Comparison of ENCODE assay signal across 39 cellular contexts in the genomic region with DNA sequence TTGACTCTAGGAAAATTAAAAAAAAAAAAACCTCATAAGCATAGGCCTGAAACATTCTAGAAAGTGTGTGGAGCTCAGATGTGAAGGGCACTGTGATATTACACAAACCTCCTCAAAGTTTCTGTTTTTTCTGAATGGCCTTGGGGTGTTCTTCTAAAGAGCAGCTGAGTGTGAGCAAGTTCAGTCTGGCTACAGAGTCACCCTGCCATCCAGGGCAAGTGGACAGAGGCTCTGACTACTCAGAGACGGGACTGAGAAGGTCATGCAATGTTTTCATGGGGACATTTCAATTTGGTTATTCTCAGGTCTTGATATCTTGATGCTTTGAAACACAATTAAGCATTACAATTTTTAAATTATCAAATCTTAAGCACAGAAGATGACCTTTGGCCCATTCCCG. TPM values are rescaled to one million over a fixed set of nuclear protein-coding genes. Genes with fewer than 3 reads are reported as not detected.
"Had no signal": no experiment of that assay in that cellular context is flagged by ENCODE, and none has a peak within 500 bp of the region (broad histone marks: within the 10 kb centered on the region; RNA-seq: fewer than 3 reads in every experiment).

No MANE protein-coding gene starts in this region.

- DNase-seq: Karpas-422, Kasumi-1, MG63, MM.1S, MV-4-11, NCI-H1048, NCI-H1092, NCI-H1092 treated with DMSO at 0.1 percent for 48 hours, NCI-H1105, NCI-H1105 treated with DMSO at 0.1 percent for 48 hours, NCI-H1417, NCI-H1417 treated with DMSO at 0.1 percent for 48 hours, NCI-H1436, NCI-H1436 treated with DMSO at 0.1 percent for 48 hours, NCI-H146, NCI-H1694, NCI-H1694 treated with DMSO at 0.1 percent for 48 hours, NCI-H187, NCI-H187 treated with DMSO at 0.1 percent for 48 hours, NCI-H1930, NCI-H2029, NCI-H2029 treated with DMSO at 0.1 percent for 48 hours, NCI-H2081, NCI-H2081 treated with DMSO at 0.1 percent for 48 hours, NCI-H2107, NCI-H2171, NCI-H2171 treated with DMSO at 0.1 percent for 48 hours, NCI-H2227 treated with DMSO at 0.1 percent for 48 hours, NCI-H226, NCI-H345, NCI-H446 treated with DMSO at 0.1 percent for 48 hours, NCI-H510A, NCI-H510A treated with DMSO at 0.1 percent for 48 hours, NCI-H524, NCI-H524 treated with DMSO at 0.1 percent for 48 hours had no signal

- H3K4me3 ChIP-seq: MG63 had no signal

- H3K36me3 ChIP-seq: MG63 had no signal

- H3K27me3 ChIP-seq: MG63 had no signal

- H3K9me3 ChIP-seq: MG63 had no signal

RNA-seq across cellular contexts. Expression of gene SSTR4, which starts 36.6 kb away (rescaled TPM):
- total RNA-seq: LHCN-M2, M059J, MCF 10A, NCI-H460 had no signal
